26 cellular contexts compared by ENCODE assay signal in genomic region chr16:82954224-82954929, GRCh38.
A peak's percentile ranks its signal among the peaks of the same experiment; 100 is the strongest.
DNase-seq lines count a peak whose midpoint lies in the region; ATAC-seq and TF ChIP-seq lines count a peak whose summit lies in the region.
"Had no signal": no experiment of that assay in that cellular context is flagged by ENCODE, and none has a peak within 500 bp of the region (broad histone marks: within the 10 kb centered on the region; RNA-seq: fewer than 3 reads in every experiment).

No MANE protein-coding gene starts in this region.

- ATAC-seq in HG03025 (IDR thresholded peaks at IDR 0.05; ENCODE audit: low FRiP score, unreplicated experiment) (no peak), HG03442 (IDR thresholded peaks at IDR 0.05; ENCODE audit: unreplicated experiment) (no peak)
- ATAC-seq: activated CD4-positive, alpha-beta T cell treated with anti-CD3 and anti-CD28 coated beads for 36 hours; activated T-cell treated with anti-CD3 and anti-CD28 coated beads, Interleukin-2, amount 50 U/mL, for 4 hours; HCT116; left lung; natural killer cell treated with Interleukin-12 subunit alpha and Interleukin-12 subunit beta and Interleukin-15 and Interleukin-18, amount 100 ng/mL, for 72 hours; upper lobe of right lung had no signal

- DNase-seq in AG04449 (ENCODE audit: low read depth, low spot score), result peak; percentile 23
- DNase-seq in GM04503 (ENCODE audit: low read depth), result peak; percentile 31
- DNase-seq in amniotic epithelial cell (ENCODE audit: low read depth), result peak; percentile 67
- DNase-seq in fibroblast of pulmonary artery (ENCODE audit: low read depth), result peak; percentile 76
- no peak for DNase-seq in kidney tubule cell (ENCODE audit: low spot score)
- DNase-seq in SW480 (ENCODE audit: low spot score), result no peak
- DNase-seq: activated CD4-positive, alpha-beta T cell treated with anti-CD3 and anti-CD28 coated beads for 36 hours; activated CD8-positive, alpha-beta memory T cell treated with anti-CD3 and anti-CD28 coated beads for 24 hours; activated naive CD4-positive, alpha-beta T cell treated with anti-CD3 and anti-CD28 coated beads for 36 hours; activated T-cell treated with anti-CD3 and anti-CD28 coated beads, Interleukin-2, amount 50 U/mL, for 4 hours; aorta; colonic mucosa; heart right ventricle; left lung; NCI-H1092; NCI-H187 treated with DMSO at 0.1 percent for 48 hours; NCI-H2227 treated with DMSO at 0.1 percent for 48 hours; NCI-H748 treated with DMSO at 0.1 percent for 48 hours; Right ventricle myocardium superior; sigmoid colon; stimulated activated CD8-positive, alpha-beta memory T cell treated with anti-CD3 and anti-CD28 coated beads, Interleukin-4, amount 100 ng/mL, for 48 hours; upper lobe of right lung had no signal

- no peak overlapping the region for H3K4me3 ChIP-seq in AG04449 (ENCODE audit: low read depth, low read length)
- H3K4me3 ChIP-seq in fibroblast of pulmonary artery (replicated peaks; ENCODE audit: low read depth, low read length), result no peak overlapping the region
- H3K4me3 ChIP-seq: colonic mucosa, heart right ventricle, left lung, sigmoid colon, upper lobe of right lung had no signal

- POLR2A ChIA-PET in AG04449 (lab: Yijun Ruan, JAX), result no interaction called here

- CTCF ChIA-PET in AG04449 (lab: Yijun Ruan, JAX), result no interaction called here

- TF ChIP-seq CTCF in AG04449 (IDR thresholded peaks at IDR 0.05; ENCODE audit: insufficient read depth, low read length, missing control alignments) (no peak), fibroblast of pulmonary artery (IDR thresholded peaks at IDR 0.05; ENCODE audit: low read length, missing control alignments) (no peak)

Comparison
In these comparisons a context has a peak if more than half of its experiments do, and no peak if none do; other contexts are left out.
1. DNase-seq: peak in AG04449 (single experiment), GM04503 (single experiment), amniotic epithelial cell (single experiment) and fibroblast of pulmonary artery (single experiment); none in kidney tubule cell (single experiment) and SW480 (single experiment).